In genomic region chr1:21779613-21780521, GRCh38 we compare ENCODE assay signal across 9 cellular contexts. TPM values are rescaled to one million over a fixed set of nuclear protein-coding genes. Genes with fewer than 3 reads are reported as not detected.
DNase-seq lines count a peak whose midpoint lies in the region; ATAC-seq and TF ChIP-seq lines count a peak whose summit lies in the region.
"Had no signal": no experiment of that assay in that cellular context is flagged by ENCODE, and none has a peak within 500 bp of the region (broad histone marks: within the 10 kb centered on the region; RNA-seq: fewer than 3 reads in every experiment).

No MANE protein-coding gene starts in this region.

- H4K8ac ChIP-seq in H9 (replicated peaks; ENCODE audit: insufficient read length, low read depth, low read length): no peak overlapping the region

- H3K36me3 ChIP-seq in CD4-positive, CD25-positive, alpha-beta regulatory T cell (ENCODE audit: control insufficient read depth, insufficient read depth, low read length): no peaks in the 10 kb centered on the region
- no peaks in the 10 kb centered on the region for H3K36me3 ChIP-seq in psoas muscle (ENCODE audit: insufficient read depth in 1 of 2, low read depth in 1 of 2)

- H2BK120ac ChIP-seq in H9 (ENCODE audit: low read depth, low read length, poor library complexity, severe bottlenecking): no peak overlapping the region

- no peak overlapping the region for H3K4ac ChIP-seq in H9 (ENCODE audit: low read depth, low read length)

- H4K5ac ChIP-seq in H9 (ENCODE audit: insufficient read length, low read depth, low read length): no peak overlapping the region

- H3K27ac ChIP-seq in CD4-positive, CD25-positive, alpha-beta regulatory T cell (ENCODE audit: insufficient read depth, low read length, poor library complexity, severe bottlenecking): peak overlapping the region; percentile 73
- no peak overlapping the region for H3K27ac ChIP-seq in H9 (ENCODE audit: insufficient read length, low read depth, low read length)
- H3K27ac ChIP-seq in psoas muscle: no peak overlapping the region

- H3K23ac ChIP-seq in H9 (ENCODE audit: insufficient read length, low read depth, low read length): no peak overlapping the region

- DNase-seq in CD4-positive, CD25-positive, alpha-beta regulatory T cell: peak in 2 of 3 donors; percentile 19 to 55
- no peak for DNase-seq in H9
- no peak for DNase-seq in memory B cell (ENCODE audit: low spot score in 2 of 2)
- DNase-seq in NCI-H2227 treated with DMSO at 0.1 percent for 48 hours (lab: John Stamatoyannopoulos, UW): no peak
- DNase-seq in psoas muscle: no peak
- no peak for DNase-seq in HCEC 1CT
- no peak for DNase-seq in retina

- no peak overlapping the region for H2BK15ac ChIP-seq in H9 (ENCODE audit: low read depth, low read length)

- no peak overlapping the region for H2BK20ac ChIP-seq in H9 (ENCODE audit: low read depth, low read length, poor library complexity, severe bottlenecking)

- H3K23me2 ChIP-seq in H9 (ENCODE audit: insufficient read length, low read depth, low read length, poor library complexity, severe bottlenecking): peaks cover 9% of the 10 kb centered on the region

- no peak overlapping the region for H2AFZ ChIP-seq in H9 (ENCODE audit: low read length)

- no peak overlapping the region for H3K4me2 ChIP-seq in H9 (ENCODE audit: insufficient read depth, insufficient read length, low read length)

- H3K4me3 ChIP-seq in CD4-positive, CD25-positive, alpha-beta regulatory T cell (ENCODE audit: low read depth, low read length): peak overlapping the region; percentile 91
- no peak overlapping the region for H3K4me3 ChIP-seq in psoas muscle

- no peak overlapping the region for H3T11ph ChIP-seq in H9 (ENCODE audit: low read length)

- no peak for ATAC-seq in CD4-positive, CD25-positive, alpha-beta regulatory T cell (ENCODE audit: low read depth in 2 of 2)
- ATAC-seq in activated CD4-positive, CD25-positive, alpha-beta regulatory T cell treated with anti-CD3 and anti-CD28 coated beads, Interleukin-2, amount 50 U/mL, for 24 hours: peak; percentile 66 to 70
- ATAC-seq in memory B cell (ENCODE audit: low read depth): no peak
- no peak for ATAC-seq in psoas muscle

- intact Hi-C loops in psoas muscle (cut with DNase I): no loop called here

- H3K79me2 ChIP-seq in H9 (ENCODE audit: insufficient read depth, low read length): peaks cover 56% of the 10 kb centered on the region

- TF ChIP-seq CTCF in H9 (conservative IDR thresholded peaks at IDR 0.05): no peak
- TF ChIP-seq CTCF in psoas muscle (IDR thresholded peaks at IDR 0.05): no peak

- H3K4me1 Mint-ChIP-seq in CD4-positive, CD25-positive, alpha-beta regulatory T cell: peaks cover 32 to 68% (median 50%) of the 10 kb centered on the region in 4 donors
- H3K4me1 Mint-ChIP-seq in H9 (peaks cover 10 to 17% of the 10 kb centered on the region in 2 experiments), memory B cell (peaks cover 31% of the 10 kb centered on the region)

- H4K20me1 ChIP-seq in H9 (ENCODE audit: control insufficient read depth, insufficient read depth, insufficient read length): no peaks in the 10 kb centered on the region

- no peak overlapping the region for H2AK5ac ChIP-seq in H9 (ENCODE audit: insufficient read length, low read length)

- no peaks in the 10 kb centered on the region for H3K9me3 Mint-ChIP-seq in CD4-positive, CD25-positive, alpha-beta regulatory T cell
- H3K9me3 Mint-ChIP-seq in H9 (peaks cover 5 to 11% of the 10 kb centered on the region in 2 experiments; a peak in 3 of 5 replicates), memory B cell (peaks cover 2% of the 10 kb centered on the region)

- no peak overlapping the region for H3K9ac ChIP-seq in H9 (ENCODE audit: extremely low read depth, insufficient read length, low read length)

- H3K27me3 Mint-ChIP-seq in CD4-positive, CD25-positive, alpha-beta regulatory T cell: peaks cover 18% of the 10 kb centered on the region
- H3K27me3 Mint-ChIP-seq in H9 (ENCODE audit: low read depth) (no peaks in the 10 kb centered on the region; the same call in 1 of the 2 replicates), memory B cell (no peaks in the 10 kb centered on the region)

- H3K36me3 Mint-ChIP-seq in CD4-positive, CD25-positive, alpha-beta regulatory T cell: peaks cover 6% of the 10 kb centered on the region
- H3K36me3 Mint-ChIP-seq in H9 (ENCODE audit: insufficient read depth in 1 of 3, low read depth in 3 of 3): peaks cover 2 to 14% (median 7%) of the 10 kb centered on the region in 3 experiments; a peak in 6 of 7 replicates
- H3K36me3 Mint-ChIP-seq in memory B cell: peaks cover 12% of the 10 kb centered on the region

- WGBS in H9 (ENCODE audit: extremely low coverage, insufficient read length, low lambda C conversion rate): no CpG with 5 or more reads among the region's 12 CpGs
- WGBS in psoas muscle, 3 donors: 85 to 87% (median 85%) methylated on average over 12 of the region's 12 CpGs

- H3K14ac ChIP-seq in H9 (ENCODE audit: insufficient read depth, low read length): no peak overlapping the region

- H4K91ac ChIP-seq in H9 (ENCODE audit: insufficient read length, low read depth, low read length): no peak overlapping the region

- H3K4me1 ChIP-seq in CD4-positive, CD25-positive, alpha-beta regulatory T cell (ENCODE audit: control insufficient read depth, insufficient read depth, low read length, poor library complexity, severe bottlenecking): peaks cover 52% of the 10 kb centered on the region
- no peaks in the 10 kb centered on the region for H3K4me1 ChIP-seq in H9 (ENCODE audit: insufficient read depth, low read length)
- H3K4me1 ChIP-seq in psoas muscle: peaks cover 13% of the 10 kb centered on the region

- no peak overlapping the region for H2BK5ac ChIP-seq in H9 (ENCODE audit: insufficient read length, low read length)

- no peak overlapping the region for H2BK12ac ChIP-seq in H9 (ENCODE audit: insufficient read length, low read depth, low read length)

- peak overlapping the region; percentile 78 to 95 (median 86) for H3K4me3 Mint-ChIP-seq in CD4-positive, CD25-positive, alpha-beta regulatory T cell
- H3K4me3 Mint-ChIP-seq in H9: peak overlapping the region; percentile 28 to 64; a peak in 2 of 5 replicates
- peak overlapping the region; percentile 79 for H3K4me3 Mint-ChIP-seq in memory B cell

- no peak overlapping the region for H3K56ac ChIP-seq in H9 (ENCODE audit: insufficient read length, low read depth, low read length)

- peaks cover 7% of the 10 kb centered on the region for H3K79me1 ChIP-seq in H9 (ENCODE audit: insufficient read depth, low read depth, low read length, poor library complexity, severe bottlenecking)

- H3K27ac Mint-ChIP-seq in CD4-positive, CD25-positive, alpha-beta regulatory T cell: peak overlapping the region; percentile 88 to 95 (median 90)
- H3K27ac Mint-ChIP-seq in H9 (no peak overlapping the region; a peak in 1 of 7 replicates), memory B cell (peak overlapping the region; percentile 90)

- H3K9me3 ChIP-seq in CD4-positive, CD25-positive, alpha-beta regulatory T cell (ENCODE audit: control insufficient read depth in 2 of 2, low read length in 2 of 2): no peaks in the 10 kb centered on the region
- H3K9me3 ChIP-seq in H9 (ENCODE audit: control insufficient read depth, low read depth, low read length): no peaks in the 10 kb centered on the region
- no peaks in the 10 kb centered on the region for H3K9me3 ChIP-seq in psoas muscle

- no peaks in the 10 kb centered on the region for H3K27me3 ChIP-seq in CD4-positive, CD25-positive, alpha-beta regulatory T cell (ENCODE audit: control insufficient read depth, insufficient read depth, low read length)
- H3K27me3 ChIP-seq in H9 (ENCODE audit: insufficient read depth, low read length) (no peaks in the 10 kb centered on the region), psoas muscle (ENCODE audit: insufficient read depth in 3 of 3, low read length in 2 of 3) (no peaks in the 10 kb centered on the region)

- no peak overlapping the region for H3K18ac ChIP-seq in H9 (ENCODE audit: insufficient read length, low read depth, low read length)

RNA-seq across cellular contexts. Expression of gene USP48, which starts 3.1 kb away (rescaled TPM):
- 126 TPM for total RNA-seq in CD4-positive, CD25-positive, alpha-beta regulatory T cell
- polyA plus RNA-seq in CD4-positive, CD25-positive, alpha-beta regulatory T cell: 10 to 100 TPM; 31.3 to 52.9 (median 36.6) TPM
- total RNA-seq in H9 (2021) (84.8 and 86.2 TPM in 2 replicates), psoas muscle (10 to 100 TPM; 20.3 to 35.9 (median 21.4) TPM)
- polyA plus RNA-seq in psoas muscle: 10 to 100 TPM in 2 of 3 donors, 1 to 10 TPM in 1; 9.7 to 19.9 (median 13.0) TPM

RNA-seq across cellular contexts. Expression of gene LDLRAD2, which starts 32.2 kb away (rescaled TPM):
- total RNA-seq in CD4-positive, CD25-positive, alpha-beta regulatory T cell: 0.27 TPM
- not detected for polyA plus RNA-seq in CD4-positive, CD25-positive, alpha-beta regulatory T cell
- total RNA-seq in H9 (2021): 0.88 and 1.0 TPM in 2 replicates
- under 1 TPM in 1 of 4 donors, not detected in 3; 0.04 TPM for total RNA-seq in psoas muscle
- 1 to 10 TPM in 2 of 3 donors, under 1 TPM in 1; 0.48 to 1.7 (median 1.1) TPM for polyA plus RNA-seq in psoas muscle
- total RNA-seq: myocyte had no signal

Comparison
In these comparisons a context has a peak if more than half of its experiments do, and no peak if none do; other contexts are left out.
1. ATAC-seq: peak in activated CD4-positive, CD25-positive, alpha-beta regulatory T cell treated with anti-CD3 and anti-CD28 coated beads, Interleukin-2, amount 50 U/mL, for 24 hours (2 of 2); none in CD4-positive, CD25-positive, alpha-beta regulatory T cell (0 of 2), memory B cell (single experiment) and psoas muscle (0 of 4).
2. DNase-seq: peak in CD4-positive, CD25-positive, alpha-beta regulatory T cell (2 of 3); none in H9 (single experiment), memory B cell (0 of 2), NCI-H2227 treated with DMSO at 0.1 percent for 48 hours (single experiment), psoas muscle (0 of 2), HCEC 1CT (single experiment) and retina (single experiment).
3. H3K27ac Mint-ChIP-seq: peak in CD4-positive, CD25-positive, alpha-beta regulatory T cell (3 of 3) and memory B cell (single experiment); none in H9 (0 of 3).
4. Peak in every context shown above with its lines, with median percentiles within 50 percentile points of each other: H3K4me3 Mint-ChIP-seq.